Comparison of ENCODE assay signal across 4 cellular contexts in genomic region chr4:151268905-151269304, GRCh38. TPM values are rescaled to one million over a fixed set of nuclear protein-coding genes. Genes with fewer than 3 reads are reported as not detected.
"Had no signal": no experiment of that assay in that cellular context is flagged by ENCODE, and none has a peak within 500 bp of the region (broad histone marks: within the 10 kb centered on the region; RNA-seq: fewer than 3 reads in every experiment).

No MANE protein-coding gene starts in this region.

RNA-seq across cellular contexts. Expression of gene PRSS48, which starts 8.1 kb away (rescaled TPM):
- total RNA-seq: LHCN-M2, M059J, MCF 10A, NCI-H460 had no signal
